ENCODE assay signal across 8 cellular contexts in the genomic region with DNA sequence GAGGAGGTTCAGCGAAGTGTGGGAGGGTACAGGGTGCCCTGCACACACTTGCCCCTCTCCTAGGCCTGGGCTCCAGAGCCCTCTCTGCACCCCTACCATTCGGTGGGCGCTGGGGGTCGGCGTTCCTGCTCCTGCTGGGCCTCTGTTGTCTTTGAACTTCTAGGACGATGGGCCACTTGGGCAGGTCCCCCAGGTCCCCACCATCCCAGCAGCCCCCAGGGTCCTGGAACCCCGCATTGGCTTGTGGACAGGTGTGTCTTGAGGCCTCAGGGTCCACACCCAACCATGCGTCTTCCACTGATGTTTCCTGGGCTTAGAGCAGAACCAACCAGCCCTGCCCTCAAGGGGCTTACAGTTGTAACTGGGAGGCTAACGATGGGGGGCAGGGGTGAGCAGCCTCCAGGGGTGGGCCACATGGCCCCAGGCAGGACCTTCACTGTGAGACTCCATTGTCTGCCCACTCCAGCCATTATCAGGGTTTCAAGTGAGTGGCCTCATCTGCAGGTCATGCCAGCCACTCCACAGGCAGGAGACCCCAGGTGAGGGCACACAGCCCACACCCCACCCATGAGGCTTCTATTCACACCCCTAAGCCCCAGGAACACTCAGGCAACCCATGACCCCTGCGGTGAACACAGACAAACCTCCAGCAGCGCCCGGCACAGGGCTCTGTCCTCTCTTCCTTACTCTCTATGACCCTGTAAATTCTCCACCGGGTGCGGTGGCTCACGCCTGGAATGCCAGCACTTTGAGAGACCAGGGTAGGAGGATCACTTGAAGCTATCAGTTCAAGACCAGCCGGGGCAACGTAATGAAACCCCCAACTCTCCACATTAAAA. TPM values are rescaled to one million over a fixed set of nuclear protein-coding genes. Genes with fewer than 3 reads are reported as not detected.
A peak's percentile ranks its signal among the peaks of the same experiment; 100 is the strongest.
DNase-seq lines count a peak whose midpoint lies in the region.

No MANE protein-coding gene starts in this region.

- no peaks in the 10 kb centered on the region for H3K9me3 ChIP-seq in BLaER1 treated with 17β-estradiol and CSF1 and Interleukin-3, amounts not matched to agents 10 nM and 100 nM (replicated peaks in 1 of 11)
- no peaks in the 10 kb centered on the region for H3K9me3 ChIP-seq in MG63
- no peaks in the 10 kb centered on the region for H3K9me3 ChIP-seq in neuron (ENCODE audit: low read length)

- peaks cover 24 to 42% (median 36%) of the 10 kb centered on the region in 10 experiments for H3K4me1 ChIP-seq in BLaER1 treated with 17β-estradiol and CSF1 and Interleukin-3, amounts not matched to agents 10 nM and 100 nM
- H3K4me1 ChIP-seq in neuron (ENCODE audit: insufficient read depth, low read length), result peaks cover 24% of the 10 kb centered on the region

- peaks cover 20 to 44% (median 24%) of the 10 kb centered on the region in 11 experiments for H4K20me1 ChIP-seq in BLaER1 treated with 17β-estradiol and CSF1 and Interleukin-3, amounts not matched to agents 10 nM and 100 nM

- H3K9me3 Mint-ChIP-seq in dendritic cell treated with granulocyte-macrophage colony-stimulating factor and Interleukin-4, amounts not matched to agents 40 ng/mL and 50 ng/mL, for 4 days, result no peaks in the 10 kb centered on the region

- H3K36me3 ChIP-seq in BLaER1 treated with 17β-estradiol and CSF1 and Interleukin-3, amounts not matched to agents 10 nM and 100 nM, result peaks cover 0 to 21% (median 4%) of the 10 kb centered on the region in 11 experiments; a peak in 18 of 22 replicates
- H3K36me3 ChIP-seq in MG63, result no peaks in the 10 kb centered on the region; the same call in 1 of the 2 replicates
- H3K36me3 ChIP-seq in neuron (ENCODE audit: insufficient read depth, low read length), result peaks cover 3% of the 10 kb centered on the region

- H3K4me3 ChIP-seq in BLaER1 treated with 17β-estradiol and CSF1 and Interleukin-3, amounts not matched to agents 10 nM and 100 nM, result peak overlapping the region; percentile 61 to 100 (median 94)
- H3K4me3 ChIP-seq in MG63, result peak overlapping the region; percentile 84
- H3K4me3 ChIP-seq in neuron (ENCODE audit: low read length), result peak overlapping the region; percentile 83

- peaks cover 35% of the 10 kb centered on the region for H3K36me3 Mint-ChIP-seq in dendritic cell treated with granulocyte-macrophage colony-stimulating factor and Interleukin-4, amounts not matched to agents 40 ng/mL and 50 ng/mL, for 4 days (ENCODE audit: low read depth)

- peak overlapping the region; percentile 73 to 94 (median 89) for H3K4me2 ChIP-seq in BLaER1 treated with 17β-estradiol and CSF1 and Interleukin-3, amounts not matched to agents 10 nM and 100 nM

- no peaks in the 10 kb centered on the region for H3K27me3 ChIP-seq in BLaER1 treated with 17β-estradiol and CSF1 and Interleukin-3, amounts not matched to agents 10 nM and 100 nM
- H3K27me3 ChIP-seq in MG63 (no peaks in the 10 kb centered on the region), neuron (ENCODE audit: insufficient read depth, low read length) (no peaks in the 10 kb centered on the region)

- peak overlapping the region; percentile 93 for H3K27ac Mint-ChIP-seq in dendritic cell treated with granulocyte-macrophage colony-stimulating factor and Interleukin-4, amounts not matched to agents 40 ng/mL and 50 ng/mL, for 4 days

- H3K27me3 Mint-ChIP-seq in dendritic cell treated with granulocyte-macrophage colony-stimulating factor and Interleukin-4, amounts not matched to agents 40 ng/mL and 50 ng/mL, for 4 days, result no peaks in the 10 kb centered on the region

- peak overlapping the region; percentile 87 for H3K4me3 Mint-ChIP-seq in dendritic cell treated with granulocyte-macrophage colony-stimulating factor and Interleukin-4, amounts not matched to agents 40 ng/mL and 50 ng/mL, for 4 days

- peak overlapping the region; percentile 92 to 100 (median 98) for H3K27ac ChIP-seq in BLaER1 treated with 17β-estradiol and CSF1 and Interleukin-3, amounts not matched to agents 10 nM and 100 nM

- H2AFZ ChIP-seq in neuron (ENCODE audit: low read depth, low read length), result peak overlapping the region; percentile 96

- peak overlapping the region; percentile 95 to 99 (median 97) for H3K9ac ChIP-seq in BLaER1 treated with 17β-estradiol and CSF1 and Interleukin-3, amounts not matched to agents 10 nM and 100 nM

- H3K4me1 Mint-ChIP-seq in dendritic cell treated with granulocyte-macrophage colony-stimulating factor and Interleukin-4, amounts not matched to agents 40 ng/mL and 50 ng/mL, for 4 days (ENCODE audit: low read depth), result peaks cover 28% of the 10 kb centered on the region

- DNase-seq in MG63 (no peak), NCI-H774 (lab: John Stamatoyannopoulos, UW) (no peak), NCI-H1417 (lab: John Stamatoyannopoulos, UW) (no peak), NCI-H446 treated with DMSO at 0.1 percent for 48 hours (lab: John Stamatoyannopoulos, UW) (no peak), posterior cingulate gyrus (no peak)

- intact Hi-C loops in dendritic cell treated with granulocyte-macrophage colony-stimulating factor and Interleukin-4, amounts not matched to agents 40 ng/mL and 50 ng/mL, for 4 days (cut with micrococcal nuclease), result no loop called here
- intact Hi-C loops in posterior cingulate gyrus (cut with DNase I), result no loop called here

RNA-seq across cellular contexts. Expression of a gene that starts 2.0 kb away (rescaled TPM):
- 8.1 and 12.6 TPM in 2 replicates for total RNA-seq in MG63 (2014; rRNA removed; shearing (Covaris generic); ENCODE audit: low replicate concordance)

RNA-seq across cellular contexts. Expression of a gene that starts 17.1 kb away (rescaled TPM):
- total RNA-seq in MG63 (2014; rRNA removed; shearing (Covaris generic); ENCODE audit: low replicate concordance), result 2.2 and 4.4 TPM in 2 replicates

RNA-seq across cellular contexts. Expression of a gene that starts 19.9 kb away (rescaled TPM):
- total RNA-seq in MG63 (2014; rRNA removed; shearing (Covaris generic); ENCODE audit: low replicate concordance), result 51.7 and 70.7 TPM in 2 replicates

RNA-seq across cellular contexts. Expression of a gene that starts 39.8 kb away (rescaled TPM):
- total RNA-seq in MG63 (2014; rRNA removed; shearing (Covaris generic); ENCODE audit: low replicate concordance), result 3.6 TPM in 1 of 2 replicates, not detected in the other

RNA-seq across cellular contexts. Expression of a gene that starts 39.8 kb away (rescaled TPM):
- total RNA-seq in MG63 (2014; rRNA removed; shearing (Covaris generic); ENCODE audit: low replicate concordance), result 33.0 and 41.5 TPM in 2 replicates
